In genomic region chr17:1559743-1560581, GRCh38 we compare ENCODE assay signal across 11 cellular contexts. TPM values are rescaled to one million over a fixed set of nuclear protein-coding genes. Genes with fewer than 3 reads are reported as not detected.
A peak's percentile ranks its signal among the peaks of the same experiment; 100 is the strongest.
DNase-seq lines count a peak whose midpoint lies in the region; ATAC-seq and TF ChIP-seq lines count a peak whose summit lies in the region.
"Had no signal": no experiment of that assay in that cellular context is flagged by ENCODE, and none has a peak within 500 bp of the region (broad histone marks: within the 10 kb centered on the region; RNA-seq: fewer than 3 reads in every experiment).

No MANE protein-coding gene starts in this region.

- TF ChIP-seq CTCF in mesothelial cell of epicardium (IDR thresholded peaks at IDR 0.05; ENCODE audit: unreplicated experiment) (no peak), thyroid gland (IDR thresholded peaks at IDR 0.05) (no peak), esophagus muscularis mucosa (IDR thresholded peaks at IDR 0.05) (no peak)

- H3K9me3 Mint-ChIP-seq in IgD-negative memory B cell (no peaks in the 10 kb centered on the region), mesothelial cell of epicardium (no peaks in the 10 kb centered on the region)
- H3K9me3 Mint-ChIP-seq in dendritic cell treated with granulocyte-macrophage colony-stimulating factor and Interleukin-4, amounts not matched to agents 40 ng/mL and 50 ng/mL, for 4 days, result no peaks in the 10 kb centered on the region

- intact Hi-C loops in dendritic cell treated with granulocyte-macrophage colony-stimulating factor and Interleukin-4, amounts not matched to agents 40 ng/mL and 50 ng/mL, for 4 days (cut with micrococcal nuclease), result loop anchor here (5.0 kb wide), 1 partner anchor 67 kb away; the partner anchor contains the start of gene SLC43A2
- intact Hi-C loops in thyroid gland (cut with DNase I) (loop anchor here (5.0 to 10.0 kb wide), 2 partner anchors 38 to 285 kb away; partner anchors contain the start of genes BHLHA9 and TRARG1), esophagus muscularis mucosa (cut with DNase I) (loop anchor here (10.0 kb wide), 1 partner anchor 155 kb away; the partner anchor contains the start of gene TLCD2)

- H3K4me3 ChIP-seq in thyroid gland (replicated peaks in 1 of 3) (no peak overlapping the region), esophagus muscularis mucosa (peak overlapping the region in 1 of 4 donors; percentile 18)

- ATAC-seq in GM19452 (IDR thresholded peaks at IDR 0.05; ENCODE audit: unreplicated experiment), result no peak
- ATAC-seq: Right ventricle myocardium inferior had no signal

- H3K36me3 Mint-ChIP-seq in IgD-negative memory B cell (no peaks in the 10 kb centered on the region), mesothelial cell of epicardium (peaks cover 3% of the 10 kb centered on the region)
- H3K36me3 Mint-ChIP-seq in dendritic cell treated with granulocyte-macrophage colony-stimulating factor and Interleukin-4, amounts not matched to agents 40 ng/mL and 50 ng/mL, for 4 days (ENCODE audit: low read depth), result peaks cover 59% of the 10 kb centered on the region

- no peaks in the 10 kb centered on the region for H3K9me3 ChIP-seq in thyroid gland
- H3K9me3 ChIP-seq in esophagus muscularis mucosa, result no peaks in the 10 kb centered on the region

- DNase-seq in mesothelial cell of epicardium (ENCODE audit: low spot score in 2 of 2, unreplicated experiment in 2 of 2), result no peak
- no peak for DNase-seq in thyroid gland
- DNase-seq in esophagus muscularis mucosa (ENCODE audit: extremely low spot score), result no peak
- no peak for DNase-seq in NOMO-1 treated with DMSO at 0.1 percent for 48 hours (lab: John Stamatoyannopoulos, UW; ENCODE audit: unreplicated experiment)
- DNase-seq: DMS79 treated with DMSO at 0.1 percent for 48 hours, NCI-H510A had no signal

- H3K27ac Mint-ChIP-seq in IgD-negative memory B cell (peak overlapping the region in 2 of 3 donors; percentile 37 to 75), mesothelial cell of epicardium (no peak overlapping the region)
- H3K27ac Mint-ChIP-seq in dendritic cell treated with granulocyte-macrophage colony-stimulating factor and Interleukin-4, amounts not matched to agents 40 ng/mL and 50 ng/mL, for 4 days, result peak overlapping the region; percentile 76

- no peak for TF ChIP-seq EP300 in esophagus muscularis mucosa (IDR thresholded peaks at IDR 0.05)

- H3K4me3 Mint-ChIP-seq in IgD-negative memory B cell, result peak overlapping the region in 2 of 4 donors; percentile 27 to 90
- peak overlapping the region; percentile 39 for H3K4me3 Mint-ChIP-seq in dendritic cell treated with granulocyte-macrophage colony-stimulating factor and Interleukin-4, amounts not matched to agents 40 ng/mL and 50 ng/mL, for 4 days
- peak overlapping the region; percentile 24 for H3K4me3 Mint-ChIP-seq in mesothelial cell of epicardium

- TF ChIP-seq POLR2A in thyroid gland (IDR thresholded peaks at IDR 0.05) (no peak), esophagus muscularis mucosa (IDR thresholded peaks at IDR 0.05; ENCODE audit: low read depth) (no peak)

- no peaks in the 10 kb centered on the region for H3K36me3 ChIP-seq in thyroid gland
- peaks cover 0 to 25% (median 22%) of the 10 kb centered on the region in 4 donors for H3K36me3 ChIP-seq in esophagus muscularis mucosa

- H3K27me3 ChIP-seq in thyroid gland, result no peaks in the 10 kb centered on the region
- H3K27me3 ChIP-seq in esophagus muscularis mucosa, result no peaks in the 10 kb centered on the region

- no peaks in the 10 kb centered on the region for H3K27me3 Mint-ChIP-seq in IgD-negative memory B cell
- H3K27me3 Mint-ChIP-seq in dendritic cell treated with granulocyte-macrophage colony-stimulating factor and Interleukin-4, amounts not matched to agents 40 ng/mL and 50 ng/mL, for 4 days, result peaks cover 6% of the 10 kb centered on the region
- H3K27me3 Mint-ChIP-seq in mesothelial cell of epicardium (ENCODE audit: low read depth), result no peaks in the 10 kb centered on the region

- 64 to 71% methylated on average over 16 to 19 of the region's 19 CpGs for WGBS in thyroid gland, 2 donors
- 77% methylated on average over 7 of the region's 19 CpGs for WGBS in esophagus muscularis mucosa

- H3K27ac ChIP-seq in thyroid gland, result peak overlapping the region in 2 of 3 donors; percentile 8
- H3K27ac ChIP-seq in esophagus muscularis mucosa (replicated peaks in 1 of 4), result peak overlapping the region in 1 of 4 donors; percentile 13
- H3K27ac ChIP-seq: HL-60 had no signal

- H3K4me1 ChIP-seq in thyroid gland (peaks cover 42 to 52% of the 10 kb centered on the region in 2 donors), esophagus muscularis mucosa (peaks cover 41 to 78% (median 62%) of the 10 kb centered on the region in 4 donors)

- H3K4me1 Mint-ChIP-seq in IgD-negative memory B cell, result peaks cover 20 to 52% (median 42%) of the 10 kb centered on the region in 3 donors
- peaks cover 79% of the 10 kb centered on the region for H3K4me1 Mint-ChIP-seq in dendritic cell treated with granulocyte-macrophage colony-stimulating factor and Interleukin-4, amounts not matched to agents 40 ng/mL and 50 ng/mL, for 4 days (ENCODE audit: low read depth)
- H3K4me1 Mint-ChIP-seq in mesothelial cell of epicardium, result peaks cover 27% of the 10 kb centered on the region

RNA-seq across cellular contexts. Expression of gene PITPNA, which starts 2.6 kb away (rescaled TPM):
- polyA plus RNA-seq in IgD-negative memory B cell, result 32.1 TPM
- total RNA-seq in mesothelial cell of epicardium (58.3 to 63.4 TPM (median 61.8 TPM) in 3 replicates), thyroid gland (10 to 100 TPM; 49.9 to 64.7 (median 54.2) TPM), esophagus muscularis mucosa (10 to 100 TPM; 36.5 to 54.9 (median 47.8) TPM)

RNA-seq across cellular contexts. Expression of gene INPP5K, which starts 43.5 kb away (rescaled TPM):
- 51.7 TPM for polyA plus RNA-seq in IgD-negative memory B cell
- total RNA-seq in mesothelial cell of epicardium (22.4 to 23.5 TPM (median 22.5 TPM) in 3 replicates), thyroid gland (100 to 1,000 TPM; 124 to 285 (median 158) TPM), esophagus muscularis mucosa (10 to 100 TPM; 62.0 to 89.3 (median 76.1) TPM)
